ENCODE assay signal across 17 cellular contexts in the genomic region with DNA sequence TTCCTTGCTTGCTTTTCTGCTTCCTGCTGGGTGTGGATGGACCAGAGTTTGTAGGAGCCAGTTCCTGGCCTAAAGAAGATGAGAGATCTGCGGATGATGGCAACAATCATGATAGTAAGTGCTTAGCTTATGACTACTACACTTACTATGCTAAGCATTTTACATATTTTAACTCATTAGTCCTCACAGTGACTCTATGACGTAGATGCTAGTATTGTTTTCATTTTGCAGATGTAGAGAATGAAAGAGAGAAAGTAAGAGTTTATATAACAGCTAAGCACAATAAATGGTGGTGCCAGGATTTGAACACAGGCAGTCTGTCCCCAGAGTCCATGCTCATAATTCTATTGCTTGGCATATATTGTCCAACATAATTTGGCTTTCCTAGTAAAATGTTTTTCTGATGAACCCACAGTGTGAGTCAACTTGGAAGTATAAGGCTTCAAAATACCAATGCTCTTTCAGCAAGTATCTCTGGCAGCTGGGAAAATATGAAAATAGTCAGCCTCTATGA.
DNase-seq lines count a peak whose midpoint lies in the region; ATAC-seq and TF ChIP-seq lines count a peak whose summit lies in the region.
"Had no signal": no experiment of that assay in that cellular context is flagged by ENCODE, and none has a peak within 500 bp of the region (broad histone marks: within the 10 kb centered on the region; RNA-seq: fewer than 3 reads in every experiment).

No MANE protein-coding gene starts in this region.

- H3K4me1 Mint-ChIP-seq in HFFc6 (ENCODE audit: low read depth) = peaks cover 57% of the 10 kb centered on the region
- H3K4me1 Mint-ChIP-seq: B cell, neural crest cell had no signal

- no peaks in the 10 kb centered on the region for H3K27me3 ChIP-seq in left lung
- H3K27me3 ChIP-seq: dorsolateral prefrontal cortex, testis had no signal

- in situ Hi-C loops in astrocyte of the spinal cord (cut with HindIII; ENCODE audit: low sequenced_read_pairs) = no loop called here
- in situ Hi-C loops in KBM-7 (cut with MboI; ENCODE audit: low pct_unique_long_range_greater_than_20kb, low sequenced_read_pairs) = no loop called here

- no peaks in the 10 kb centered on the region for H3K9me3 Mint-ChIP-seq in HFFc6
- H3K9me3 Mint-ChIP-seq: neural crest cell had no signal

- no peaks in the 10 kb centered on the region for H3K27me3 Mint-ChIP-seq in HFFc6 (ENCODE audit: insufficient read depth)
- H3K27me3 Mint-ChIP-seq: activated T-cell treated with anti-CD3 and anti-CD28 coated beads, Interleukin-2, amount 50 U/mL, for 24 hours; B cell had no signal

- H3K27ac Mint-ChIP-seq in HFFc6 = peak overlapping the region; percentile 25
- H3K27ac Mint-ChIP-seq: activated T-cell treated with anti-CD3 and anti-CD28 coated beads, Interleukin-2, amount 50 U/mL, for 24 hours; B cell had no signal

- H3K4me1 ChIP-seq in left lung = peaks cover 0 to 10% of the 10 kb centered on the region in 2 donors
- H3K4me1 ChIP-seq: testis had no signal

- intact Hi-C loops in left lung (cut with DNase I) = no loop called here

- no peaks in the 10 kb centered on the region for H3K9me3 ChIP-seq in left lung
- H3K9me3 ChIP-seq: testis had no signal

- H3K36me3 Mint-ChIP-seq in HFFc6 (ENCODE audit: low read depth) = peaks cover 4% of the 10 kb centered on the region; the same call in 1 of the 2 replicates

- peak; percentile 42 for ATAC-seq in left lung
- no peak for ATAC-seq in HG03565 (IDR thresholded peaks at IDR 0.05; ENCODE audit: unreplicated experiment)

- DNase-seq in AG08395 (ENCODE audit: low spot score) (peak; percentile 78), HFFc6 (peak; percentile 81), astrocyte of the spinal cord (ENCODE audit: low read depth, low spot score) (peak; percentile 76), left lung (no peak), KBM-7 (no peak), NCI-H526 (lab: John Stamatoyannopoulos, UW) (no peak), NCI-H128 (lab: John Stamatoyannopoulos, UW; ENCODE audit: unreplicated experiment) (no peak)
- DNase-seq: activated T-cell treated with anti-CD3 and anti-CD28 coated beads, Interleukin-2, amount 50 U/mL, for 24 hours; dorsolateral prefrontal cortex; GOT3; NCI-H1048; SHP77 treated with DMSO at 0.1 percent for 48 hours; stimulated activated CD4-positive, alpha-beta T cell treated with anti-CD3 and anti-CD28 coated beads, Interleukin-2, amount 100 ng/mL, for 24 hours; testis had no signal

- no peak overlapping the region for H3K27ac ChIP-seq in left lung
- H3K27ac ChIP-seq: dorsolateral prefrontal cortex, testis had no signal

- TF ChIP-seq CTCF in HFFc6 (IDR thresholded peaks at IDR 0.05) = no peak
- no peak for TF ChIP-seq CTCF in astrocyte of the spinal cord (IDR thresholded peaks at IDR 0.05; ENCODE audit: low read depth, low read length)
- TF ChIP-seq CTCF in left lung (IDR thresholded peaks at IDR 0.05) = no peak

- H3K4me3 ChIP-seq in astrocyte of the spinal cord (ENCODE audit: low read depth, low read length) = no peak overlapping the region
- H3K4me3 ChIP-seq in left lung = no peak overlapping the region
- H3K4me3 ChIP-seq: dorsolateral prefrontal cortex, testis had no signal

- peak overlapping the region; percentile 22 for H3K4me3 Mint-ChIP-seq in HFFc6
- H3K4me3 Mint-ChIP-seq: activated T-cell treated with anti-CD3 and anti-CD28 coated beads, Interleukin-2, amount 50 U/mL, for 24 hours; B cell; neural crest cell had no signal

- H3K36me3 ChIP-seq in left lung = no peaks in the 10 kb centered on the region

Comparison
In these comparisons a context has a peak if more than half of its experiments do, and no peak if none do; other contexts are left out.
1. DNase-seq: peak in AG08395 (single experiment), HFFc6 (single experiment) and astrocyte of the spinal cord (single experiment); none in left lung (0 of 2), KBM-7 (single experiment), NCI-H526 (0 of 2) and NCI-H128 (single experiment).